ENCODE assay signal across 9 cellular contexts in genomic region chr7:2518737-2519118, GRCh38. TPM values are rescaled to one million over a fixed set of nuclear protein-coding genes. Genes with fewer than 3 reads are reported as not detected.
DNase-seq lines count a peak whose midpoint lies in the region; ATAC-seq and TF ChIP-seq lines count a peak whose summit lies in the region.
"Had no signal": no experiment of that assay in that cellular context is flagged by ENCODE, and none has a peak within 500 bp of the region (broad histone marks: within the 10 kb centered on the region; RNA-seq: fewer than 3 reads in every experiment).

No MANE protein-coding gene starts in this region.

- H3K4me2 ChIP-seq in Loucy (ENCODE audit: low read depth, low read length, poor library complexity, severe bottlenecking): peak overlapping the region; percentile 85

- no peaks in the 10 kb centered on the region for H3K36me3 ChIP-seq in Loucy (ENCODE audit: insufficient read depth, low read length)

- H4K20me1 ChIP-seq in Loucy (ENCODE audit: insufficient read depth, low read length, poor library complexity, severe bottlenecking): no peaks in the 10 kb centered on the region

- H3F3A ChIP-seq in Loucy (ENCODE audit: low read depth): no peaks in the 10 kb centered on the region

- H3K79me2 ChIP-seq in Loucy (ENCODE audit: insufficient read depth, low read length): no peaks in the 10 kb centered on the region

- peak overlapping the region; percentile 75 to 78 for H3K4me3 Mint-ChIP-seq in effector memory CD8-positive, alpha-beta T cell
- H3K4me3 Mint-ChIP-seq in neural crest cell: peak overlapping the region; percentile 83

- intact Hi-C loops in sciatic nerve (cut with DNase I): no loop called here

- H3K36me3 Mint-ChIP-seq in effector memory CD8-positive, alpha-beta T cell (ENCODE audit: insufficient read depth): peaks cover 42% of the 10 kb centered on the region
- no peaks in the 10 kb centered on the region for H3K36me3 Mint-ChIP-seq in neural crest cell (ENCODE audit: low read depth)

- H3K27ac Mint-ChIP-seq in effector memory CD8-positive, alpha-beta T cell: peak overlapping the region in 1 of 2 donors; percentile 85
- H3K27ac Mint-ChIP-seq in neural crest cell (ENCODE audit: unreplicated experiment): no peak overlapping the region

- H3K9me3 ChIP-seq in Loucy (ENCODE audit: insufficient read depth, low read depth, low read length): no peaks in the 10 kb centered on the region

- H3K4me3 ChIP-seq in Loucy (ENCODE audit: low read length, poor library complexity, severe bottlenecking): peak overlapping the region; percentile 69
- H3K4me3 ChIP-seq: lung had no signal

- peak overlapping the region; percentile 79 for H3K27ac ChIP-seq in C4-2B

- no peaks in the 10 kb centered on the region for H3K27me3 ChIP-seq in Loucy (ENCODE audit: insufficient read depth, low read length, poor library complexity, severe bottlenecking)

- no peak for TF ChIP-seq CTCF in C4-2B (conservative IDR thresholded peaks at IDR 0.05)
- no peak for TF ChIP-seq CTCF in Loucy (conservative IDR thresholded peaks at IDR 0.05; ENCODE audit: low read length)
- TF ChIP-seq CTCF in neural crest cell (conservative IDR thresholded peaks at IDR 0.05): no peak

- no peak for DNase-seq in effector memory CD8-positive, alpha-beta T cell
- DNase-seq in neural crest cell (ENCODE audit: low read depth, low spot score): no peak
- DNase-seq in sciatic nerve (ENCODE audit: low spot score): no peak

- no peak for ATAC-seq in effector memory CD8-positive, alpha-beta T cell (replicated peaks)
- ATAC-seq in sciatic nerve: no peak
- ATAC-seq in GM21528 (IDR thresholded peaks at IDR 0.05; ENCODE audit: low FRiP score, unreplicated experiment): no peak
- ATAC-seq in HG02610 (IDR thresholded peaks at IDR 0.05; ENCODE audit: unreplicated experiment): no peak
- no peak for ATAC-seq in HG02885 (IDR thresholded peaks at IDR 0.05; ENCODE audit: poor library complexity, unreplicated experiment)

- no peaks in the 10 kb centered on the region for H3K9me3 Mint-ChIP-seq in effector memory CD8-positive, alpha-beta T cell
- no peaks in the 10 kb centered on the region for H3K9me3 Mint-ChIP-seq in neural crest cell

- H2AFZ ChIP-seq in Loucy (ENCODE audit: low read length): peak overlapping the region; percentile 82

- H3K4me1 Mint-ChIP-seq in effector memory CD8-positive, alpha-beta T cell (ENCODE audit: low read depth in 2 of 2): peaks cover 14 to 31% of the 10 kb centered on the region in 2 donors
- peaks cover 45% of the 10 kb centered on the region for H3K4me1 Mint-ChIP-seq in neural crest cell

- no peaks in the 10 kb centered on the region for H3K27me3 Mint-ChIP-seq in effector memory CD8-positive, alpha-beta T cell
- peaks cover 9% of the 10 kb centered on the region for H3K27me3 Mint-ChIP-seq in neural crest cell (ENCODE audit: low read depth)

- H3K9me2 ChIP-seq in Loucy (replicated peaks; ENCODE audit: low read depth, low read length): no peaks in the 10 kb centered on the region

- H3K9ac ChIP-seq in Loucy (ENCODE audit: low read depth, low read length, poor library complexity, severe bottlenecking): peak overlapping the region; percentile 52

- peaks cover 39% of the 10 kb centered on the region for H3K4me1 ChIP-seq in Loucy (ENCODE audit: insufficient read depth, low read length, poor library complexity, severe bottlenecking)

RNA-seq across cellular contexts. Expression of gene LFNG, which starts 0.8 kb away (rescaled TPM):
- total RNA-seq in neural crest cell (39.0 and 44.9 TPM in 2 replicates), sciatic nerve (20.1 TPM)

RNA-seq across cellular contexts. Expression of gene BRAT1, which starts 36.6 kb away (rescaled TPM):
- total RNA-seq in neural crest cell (47.3 and 52.7 TPM in 2 replicates), sciatic nerve (22.0 TPM)

RNA-seq across cellular contexts. Expression of gene IQCE, which starts 40.1 kb away (rescaled TPM):
- 18.4 and 22.4 TPM in 2 replicates for total RNA-seq in neural crest cell
- 21.4 TPM for total RNA-seq in sciatic nerve

RNA-seq across cellular contexts. Expression of gene GRIFIN, which starts 42.5 kb away (rescaled TPM):
- total RNA-seq in neural crest cell (not detected in 2 replicates), sciatic nerve (not detected)
- total RNA-seq: lung had no signal
